2 cellular contexts compared by ENCODE assay signal in the genomic region with DNA sequence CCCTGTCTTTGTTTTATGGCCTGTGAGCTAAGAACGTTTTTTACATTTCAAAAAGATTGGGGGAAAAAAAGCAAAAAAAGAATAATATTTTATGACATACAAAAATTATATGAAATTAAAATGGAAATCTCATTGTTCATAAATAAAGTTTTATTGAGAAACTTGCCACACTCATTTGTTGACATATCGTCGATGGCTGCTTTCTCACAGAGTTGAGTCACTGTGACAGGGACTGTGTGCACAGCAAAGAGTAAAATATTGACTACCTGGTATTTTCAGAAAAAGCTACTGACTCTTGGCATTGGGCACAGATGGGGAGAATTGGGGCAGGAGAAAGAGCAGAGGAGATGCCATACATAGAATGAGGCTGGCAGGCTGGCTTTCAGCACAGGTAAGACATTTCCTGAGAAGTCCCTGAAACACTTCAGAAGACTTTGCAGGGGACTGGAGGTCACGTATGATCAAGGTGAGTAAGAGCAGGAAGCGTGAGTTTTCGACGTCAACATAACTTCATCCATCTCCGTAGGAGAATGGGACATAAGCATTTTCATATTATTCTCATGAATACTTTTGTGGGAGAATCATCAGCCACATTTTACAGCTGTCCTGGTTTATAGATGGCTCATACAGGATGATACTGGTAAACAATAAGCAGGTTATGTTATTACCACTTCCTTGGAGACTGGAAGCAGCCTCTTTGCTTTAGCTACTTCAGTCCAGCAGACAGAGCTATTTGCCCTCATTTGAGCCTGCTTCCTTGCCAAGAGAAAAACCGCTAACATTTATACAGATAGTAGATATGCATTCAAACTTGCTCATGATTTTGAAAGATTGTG.
TF ChIP-seq lines count a peak whose summit lies in the region.

No MANE protein-coding gene starts in this region.

TF ChIP-seq in A549, 52 proteins besides CTCF, POLR2A, EP300 and RAD21 (continued from another document):
- TF ChIP-seq GATA3 (IDR thresholded peaks at IDR 0.05; ENCODE audit: borderline replicate concordance), result no peak
- TF ChIP-seq RFX5 (IDR thresholded peaks at IDR 0.05), result no peak
- TF ChIP-seq PHF8 (IDR thresholded peaks at IDR 0.05; ENCODE audit: borderline replicate concordance, low read depth), result no peak
- no peak for TF ChIP-seq EHF (CRISPR knock-in tag; IDR thresholded peaks at IDR 0.05)
- TF ChIP-seq, protein P1, sequence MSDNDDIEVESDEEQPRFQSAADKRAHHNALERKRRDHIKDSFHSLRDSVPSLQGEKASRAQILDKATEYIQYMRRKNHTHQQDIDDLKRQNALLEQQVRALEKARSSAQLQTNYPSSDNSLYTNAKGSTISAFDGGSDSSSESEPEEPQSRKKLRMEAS (IDR thresholded peaks at IDR 0.05), result no peak
- no peak for TF ChIP-seq NFE2L2 (conservative IDR thresholded peaks at IDR 0.05; ENCODE audit: low read length)
- no peak for TF ChIP-seq RCOR1 (IDR thresholded peaks at IDR 0.05; ENCODE audit: low read depth, low read length)
- no peak for TF ChIP-seq JUN (IDR thresholded peaks at IDR 0.05)
- no peak for TF ChIP-seq FOSB (CRISPR knock-in tag; IDR thresholded peaks at IDR 0.05)
- TF ChIP-seq, protein P2, sequence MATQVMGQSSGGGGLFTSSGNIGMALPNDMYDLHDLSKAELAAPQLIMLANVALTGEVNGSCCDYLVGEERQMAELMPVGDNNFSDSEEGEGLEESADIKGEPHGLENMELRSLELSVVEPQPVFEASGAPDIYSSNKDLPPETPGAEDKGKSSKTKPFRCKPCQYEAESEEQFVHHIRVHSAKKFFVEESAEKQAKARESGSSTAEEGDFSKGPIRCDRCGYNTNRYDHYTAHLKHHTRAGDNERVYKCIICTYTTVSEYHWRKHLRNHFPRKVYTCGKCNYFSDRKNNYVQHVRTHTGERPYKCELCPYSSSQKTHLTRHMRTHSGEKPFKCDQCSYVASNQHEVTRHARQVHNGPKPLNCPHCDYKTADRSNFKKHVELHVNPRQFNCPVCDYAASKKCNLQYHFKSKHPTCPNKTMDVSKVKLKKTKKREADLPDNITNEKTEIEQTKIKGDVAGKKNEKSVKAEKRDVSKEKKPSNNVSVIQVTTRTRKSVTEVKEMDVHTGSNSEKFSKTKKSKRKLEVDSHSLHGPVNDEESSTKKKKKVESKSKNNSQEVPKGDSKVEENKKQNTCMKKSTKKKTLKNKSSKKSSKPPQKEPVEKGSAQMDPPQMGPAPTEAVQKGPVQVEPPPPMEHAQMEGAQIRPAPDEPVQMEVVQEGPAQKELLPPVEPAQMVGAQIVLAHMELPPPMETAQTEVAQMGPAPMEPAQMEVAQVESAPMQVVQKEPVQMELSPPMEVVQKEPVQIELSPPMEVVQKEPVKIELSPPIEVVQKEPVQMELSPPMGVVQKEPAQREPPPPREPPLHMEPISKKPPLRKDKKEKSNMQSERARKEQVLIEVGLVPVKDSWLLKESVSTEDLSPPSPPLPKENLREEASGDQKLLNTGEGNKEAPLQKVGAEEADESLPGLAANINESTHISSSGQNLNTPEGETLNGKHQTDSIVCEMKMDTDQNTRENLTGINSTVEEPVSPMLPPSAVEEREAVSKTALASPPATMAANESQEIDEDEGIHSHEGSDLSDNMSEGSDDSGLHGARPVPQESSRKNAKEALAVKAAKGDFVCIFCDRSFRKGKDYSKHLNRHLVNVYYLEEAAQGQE (IDR thresholded peaks at IDR 0.05), result no peak
- TF ChIP-seq, protein P3, sequence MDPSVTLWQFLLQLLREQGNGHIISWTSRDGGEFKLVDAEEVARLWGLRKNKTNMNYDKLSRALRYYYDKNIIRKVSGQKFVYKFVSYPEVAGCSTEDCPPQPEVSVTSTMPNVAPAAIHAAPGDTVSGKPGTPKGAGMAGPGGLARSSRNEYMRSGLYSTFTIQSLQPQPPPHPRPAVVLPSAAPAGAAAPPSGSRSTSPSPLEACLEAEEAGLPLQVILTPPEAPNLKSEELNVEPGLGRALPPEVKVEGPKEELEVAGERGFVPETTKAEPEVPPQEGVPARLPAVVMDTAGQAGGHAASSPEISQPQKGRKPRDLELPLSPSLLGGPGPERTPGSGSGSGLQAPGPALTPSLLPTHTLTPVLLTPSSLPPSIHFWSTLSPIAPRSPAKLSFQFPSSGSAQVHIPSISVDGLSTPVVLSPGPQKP (IDR thresholded peaks at IDR 0.05; ENCODE audit: low read depth, low read length), result no peak

TF ChIP-seq in WTC11, 78 proteins besides CTCF, POLR2A, EP300 and RAD21 (continued from another document):
- TF ChIP-seq, protein P4, sequence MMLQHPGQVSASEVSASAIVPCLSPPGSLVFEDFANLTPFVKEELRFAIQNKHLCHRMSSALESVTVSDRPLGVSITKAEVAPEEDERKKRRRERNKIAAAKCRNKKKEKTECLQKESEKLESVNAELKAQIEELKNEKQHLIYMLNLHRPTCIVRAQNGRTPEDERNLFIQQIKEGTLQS (CRISPR knock-in tag; conservative IDR thresholded peaks at IDR 0.05), result no peak
- no peak for TF ChIP-seq FOXJ3 (CRISPR knock-in tag; IDR thresholded peaks at IDR 0.05; ENCODE audit: borderline replicate concordance)
- TF ChIP-seq NFYB (CRISPR knock-in tag; conservative IDR thresholded peaks at IDR 0.05; ENCODE audit: low read depth), result no peak
- no peak for TF ChIP-seq TEAD1 (CRISPR knock-in tag; IDR thresholded peaks at IDR 0.05)
- TF ChIP-seq, protein P5, sequence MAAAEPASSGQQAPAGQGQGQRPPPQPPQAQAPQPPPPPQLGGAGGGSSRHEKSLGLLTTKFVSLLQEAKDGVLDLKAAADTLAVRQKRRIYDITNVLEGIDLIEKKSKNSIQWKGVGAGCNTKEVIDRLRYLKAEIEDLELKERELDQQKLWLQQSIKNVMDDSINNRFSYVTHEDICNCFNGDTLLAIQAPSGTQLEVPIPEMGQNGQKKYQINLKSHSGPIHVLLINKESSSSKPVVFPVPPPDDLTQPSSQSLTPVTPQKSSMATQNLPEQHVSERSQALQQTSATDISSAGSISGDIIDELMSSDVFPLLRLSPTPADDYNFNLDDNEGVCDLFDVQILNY (CRISPR knock-in tag; IDR thresholded peaks at IDR 0.05), result no peak
- TF ChIP-seq, protein P1 (CRISPR knock-in tag; IDR thresholded peaks at IDR 0.05), result no peak
